ENCODE assay signal across 1 cellular context in genomic region chr1:52665173-52666020, GRCh38.
TF ChIP-seq lines count a peak whose summit lies in the region.

No MANE protein-coding gene starts in this region.

TF ChIP-seq in HepG2, 621 proteins besides CTCF, POLR2A, EP300 and RAD21:
- TF ChIP-seq, protein P1, sequence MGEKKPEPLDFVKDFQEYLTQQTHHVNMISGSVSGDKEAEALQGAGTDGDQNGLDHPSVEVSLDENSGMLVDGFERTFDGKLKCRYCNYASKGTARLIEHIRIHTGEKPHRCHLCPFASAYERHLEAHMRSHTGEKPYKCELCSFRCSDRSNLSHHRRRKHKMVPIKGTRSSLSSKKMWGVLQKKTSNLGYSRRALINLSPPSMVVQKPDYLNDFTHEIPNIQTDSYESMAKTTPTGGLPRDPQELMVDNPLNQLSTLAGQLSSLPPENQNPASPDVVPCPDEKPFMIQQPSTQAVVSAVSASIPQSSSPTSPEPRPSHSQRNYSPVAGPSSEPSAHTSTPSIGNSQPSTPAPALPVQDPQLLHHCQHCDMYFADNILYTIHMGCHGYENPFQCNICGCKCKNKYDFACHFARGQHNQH (CRISPR knock-in tag; IDR thresholded peaks at IDR 0.05), result no peak
- TF ChIP-seq PRDM4 (CRISPR knock-in tag; IDR thresholded peaks at IDR 0.05; ENCODE audit: borderline replicate concordance), result no peak
- peak; percentile 53; the same call in 1 of the 2 replicates for TF ChIP-seq HNF4A (CRISPR knock-in tag; IDR thresholded peaks at IDR 0.05)
- TF ChIP-seq ZNF556 (CRISPR knock-in tag; IDR thresholded peaks at IDR 0.05; ENCODE audit: borderline replicate concordance), result no peak
- no peak for TF ChIP-seq GMEB1 (CRISPR knock-in tag; IDR thresholded peaks at IDR 0.05; ENCODE audit: borderline replicate concordance)
- no peak for TF ChIP-seq ELF4 (CRISPR knock-in tag; IDR thresholded peaks at IDR 0.05; ENCODE audit: borderline replicate concordance)
- 0 out of 2 replicates have a peak, but pooled peaks have one; percentile 31 for TF ChIP-seq HNF4G (IDR thresholded peaks at IDR 0.05; ENCODE audit: borderline replicate concordance, low read depth, low read length)
- TF ChIP-seq HNF4G (CRISPR knock-in tag; IDR thresholded peaks at IDR 0.05; ENCODE audit: borderline replicate concordance, low read depth), result no peak
- TF ChIP-seq AGO1 (IDR thresholded peaks at IDR 0.05; ENCODE audit: low read depth, low read length, poor library complexity, severe bottlenecking), result no peak
- TF ChIP-seq NR2F6 (IDR thresholded peaks at IDR 0.05), result peak; percentile 30; the same call in 1 of the 2 replicates
- TF ChIP-seq NR2F6 (CRISPR knock-in tag; IDR thresholded peaks at IDR 0.05), result no peak
- no peak for TF ChIP-seq ZNF879 (CRISPR knock-in tag; IDR thresholded peaks at IDR 0.05)
- no peak for TF ChIP-seq ZNF747 (CRISPR knock-in tag; IDR thresholded peaks at IDR 0.05; ENCODE audit: borderline replicate concordance)
- no peak for TF ChIP-seq SNRNP70 (IDR thresholded peaks at IDR 0.05; ENCODE audit: low read depth, low read length)
- TF ChIP-seq MAFF (IDR thresholded peaks at IDR 0.05; ENCODE audit: low read depth, low read length), result no peak
- no peak for TF ChIP-seq KLF12 (CRISPR knock-in tag; IDR thresholded peaks at IDR 0.05; ENCODE audit: borderline replicate concordance)
- TF ChIP-seq SRSF9 (IDR thresholded peaks at IDR 0.05; ENCODE audit: borderline replicate concordance, insufficient read depth, low read depth, low read length, poor library complexity, severe bottlenecking), result no peak
- 0 out of 2 replicates have a peak, but pooled peaks have one; percentile 36 for TF ChIP-seq RARA (CRISPR knock-in tag; IDR thresholded peaks at IDR 0.05)
